Comparison of ENCODE assay signal across 8 cellular contexts in genomic region chr11:27363576-27364115, GRCh38. TPM values are rescaled to one million over a fixed set of nuclear protein-coding genes. Genes with fewer than 3 reads are reported as not detected.
DNase-seq lines count a peak whose midpoint lies in the region; ATAC-seq lines count a peak whose summit lies in the region.

No MANE protein-coding gene starts in this region.

- H3K4me3 Mint-ChIP-seq in T-helper 1 cell treated with Interleukin-12 subunit alpha and Interleukin-12 subunit beta and Interleukin-4 antibody, amounts not matched to agents 30 μg/mL and 1 μg/mL, for 36 hours: peak overlapping the region; percentile 89
- H3K4me3 Mint-ChIP-seq in activated T-helper 1 cell treated with anti-CD3 and anti-CD28 coated beads, Interleukin-12 subunit alpha, Interleukin-12 subunit beta, Interleukin-2, Interleukin-4 antibody, amounts not matched to agents 30 ng/mL and 10 ng/mL and 1 ng/mL, durations not matched to agents 14 hours and 24 hours and 36 hours: peak overlapping the region; percentile 93
- peak overlapping the region; percentile 89 to 97 (median 94) for H3K4me3 Mint-ChIP-seq in immature natural killer cell

- intact Hi-C loops in activated T-helper 1 cell treated with anti-CD3 and anti-CD28 coated beads, Interleukin-12 subunit alpha, Interleukin-12 subunit beta, Interleukin-2, Interleukin-4 antibody, amounts not matched to agents 30 ng/mL and 10 ng/mL and 1 ng/mL, durations not matched to agents 14 hours and 24 hours and 36 hours (cut with micrococcal nuclease): loop anchor here (1.0 to 5.0 kb wide), 4 partner anchors 45 to 744 kb away; partner anchors contain the start of genes KIF18A, LIN7C and METTL15

- peak overlapping the region; percentile 83 for H3K27ac Mint-ChIP-seq in T-helper 1 cell treated with Interleukin-12 subunit alpha and Interleukin-12 subunit beta and Interleukin-4 antibody, amounts not matched to agents 30 μg/mL and 1 μg/mL, for 36 hours
- peak overlapping the region; percentile 66 for H3K27ac Mint-ChIP-seq in activated T-helper 1 cell treated with anti-CD3 and anti-CD28 coated beads, Interleukin-12 subunit alpha, Interleukin-12 subunit beta, Interleukin-2, Interleukin-4 antibody, amounts not matched to agents 30 ng/mL and 10 ng/mL and 1 ng/mL, durations not matched to agents 14 hours and 24 hours and 36 hours
- H3K27ac Mint-ChIP-seq in immature natural killer cell: peak overlapping the region; percentile 48 to 93 (median 81)

- ATAC-seq in GM18873 (IDR thresholded peaks at IDR 0.05; ENCODE audit: low FRiP score, unreplicated experiment): no peak

- H3K27me3 Mint-ChIP-seq in T-helper 1 cell treated with Interleukin-12 subunit alpha and Interleukin-12 subunit beta and Interleukin-4 antibody, amounts not matched to agents 30 μg/mL and 1 μg/mL, for 36 hours (ENCODE audit: low read depth): no peaks in the 10 kb centered on the region
- H3K27me3 Mint-ChIP-seq in activated T-helper 1 cell treated with anti-CD3 and anti-CD28 coated beads, Interleukin-12 subunit alpha, Interleukin-12 subunit beta, Interleukin-2, Interleukin-4 antibody, amounts not matched to agents 30 ng/mL and 10 ng/mL and 1 ng/mL, durations not matched to agents 14 hours and 24 hours and 36 hours (ENCODE audit: insufficient read depth): peaks cover 6% of the 10 kb centered on the region
- peaks cover 2 to 8% (median 2%) of the 10 kb centered on the region in 3 donors for H3K27me3 Mint-ChIP-seq in immature natural killer cell (ENCODE audit: low read depth in 3 of 3)

- DNase-seq in T-helper 1 cell: no peak
- no peak for DNase-seq in activated T-helper 1 cell treated with anti-CD3 and anti-CD28 coated beads, Interleukin-12 subunit alpha, Interleukin-12 subunit beta, Interleukin-2, Interleukin-4 antibody, amounts not matched to agents 30 ng/mL and 10 ng/mL and 1 ng/mL, durations not matched to agents 14 hours and 24 hours and 36 hours (ENCODE audit: low spot score)
- DNase-seq in immature natural killer cell: no peak
- peak; percentile 50 for DNase-seq in superior temporal gyrus (ENCODE audit: extremely low spot score)
- DNase-seq in COLO829 (ENCODE audit: low spot score): no peak
- no peak for DNase-seq in HUDEP-2 (lab: John Stamatoyannopoulos, UW; ENCODE audit: unreplicated experiment in 76 of 76)

- H3K9me3 Mint-ChIP-seq in T-helper 1 cell treated with Interleukin-12 subunit alpha and Interleukin-12 subunit beta and Interleukin-4 antibody, amounts not matched to agents 30 μg/mL and 1 μg/mL, for 36 hours: no peaks in the 10 kb centered on the region
- no peaks in the 10 kb centered on the region for H3K9me3 Mint-ChIP-seq in activated T-helper 1 cell treated with anti-CD3 and anti-CD28 coated beads, Interleukin-12 subunit alpha, Interleukin-12 subunit beta, Interleukin-2, Interleukin-4 antibody, amounts not matched to agents 30 ng/mL and 10 ng/mL and 1 ng/mL, durations not matched to agents 14 hours and 24 hours and 36 hours
- H3K9me3 Mint-ChIP-seq in immature natural killer cell: no peaks in the 10 kb centered on the region

- no peaks in the 10 kb centered on the region for H3K36me3 Mint-ChIP-seq in T-helper 1 cell treated with Interleukin-12 subunit alpha and Interleukin-12 subunit beta and Interleukin-4 antibody, amounts not matched to agents 30 μg/mL and 1 μg/mL, for 36 hours (ENCODE audit: low read depth)
- no peaks in the 10 kb centered on the region for H3K36me3 Mint-ChIP-seq in activated T-helper 1 cell treated with anti-CD3 and anti-CD28 coated beads, Interleukin-12 subunit alpha, Interleukin-12 subunit beta, Interleukin-2, Interleukin-4 antibody, amounts not matched to agents 30 ng/mL and 10 ng/mL and 1 ng/mL, durations not matched to agents 14 hours and 24 hours and 36 hours (ENCODE audit: low read depth)
- no peaks in the 10 kb centered on the region for H3K36me3 Mint-ChIP-seq in immature natural killer cell

- H3K4me1 Mint-ChIP-seq in T-helper 1 cell treated with Interleukin-12 subunit alpha and Interleukin-12 subunit beta and Interleukin-4 antibody, amounts not matched to agents 30 μg/mL and 1 μg/mL, for 36 hours (ENCODE audit: low read depth): peaks cover 22% of the 10 kb centered on the region
- H3K4me1 Mint-ChIP-seq in activated T-helper 1 cell treated with anti-CD3 and anti-CD28 coated beads, Interleukin-12 subunit alpha, Interleukin-12 subunit beta, Interleukin-2, Interleukin-4 antibody, amounts not matched to agents 30 ng/mL and 10 ng/mL and 1 ng/mL, durations not matched to agents 14 hours and 24 hours and 36 hours (ENCODE audit: low read depth): peaks cover 32% of the 10 kb centered on the region
- peaks cover 21 to 24% of the 10 kb centered on the region in 2 donors for H3K4me1 Mint-ChIP-seq in immature natural killer cell

RNA-seq across cellular contexts. Expression of gene CCDC34, which starts 0.6 kb away (rescaled TPM):
- 10.4 and 10.6 TPM in 2 replicates for total RNA-seq in activated T-helper 1 cell treated with anti-CD3 and anti-CD28 coated beads, Interleukin-12 subunit alpha, Interleukin-12 subunit beta, Interleukin-2, Interleukin-4 antibody, amounts not matched to agents 30 ng/mL and 10 ng/mL and 1 ng/mL, durations not matched to agents 14 hours and 24 hours and 36 hours
- 1 to 10 TPM; 1.3 to 1.6 (median 1.4) TPM for polyA plus RNA-seq in immature natural killer cell
